ENCODE assay signal across 8 cellular contexts in the genomic region with DNA sequence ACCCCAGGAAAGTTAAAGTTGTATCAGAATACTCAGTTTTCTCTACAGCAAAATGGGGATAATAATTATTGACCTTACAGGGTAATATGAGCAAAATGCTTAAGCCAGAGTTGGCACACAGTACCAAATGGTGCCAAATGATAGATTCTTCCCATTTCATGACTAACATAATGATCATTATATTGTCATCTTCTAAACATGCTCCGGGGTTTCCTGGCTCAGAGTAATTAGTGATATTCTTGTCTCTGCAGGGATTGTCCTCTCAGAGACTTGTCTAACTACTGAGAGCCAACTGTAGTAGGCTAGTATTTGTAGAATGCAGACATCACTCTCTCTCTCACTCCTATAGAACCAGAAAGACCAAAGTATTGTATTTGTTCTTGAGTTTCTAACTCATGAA. TPM values are rescaled to one million over a fixed set of nuclear protein-coding genes. Genes with fewer than 3 reads are reported as not detected.
"Had no signal": no experiment of that assay in that cellular context is flagged by ENCODE, and none has a peak within 500 bp of the region (broad histone marks: within the 10 kb centered on the region; RNA-seq: fewer than 3 reads in every experiment).

No MANE protein-coding gene starts in this region.

- DNase-seq: H9, HCEC 1CT, IMR-90 had no signal

- H2AFZ ChIP-seq: GM23338 had no signal

- ATAC-seq: GM23338, K562 had no signal

- FAIRE-seq: H1, H54, HTR-8/SVneo, K562 had no signal

- H3K4me2 ChIP-seq: GM23338 had no signal

- H3K4me3 ChIP-seq: GM23338, K562 had no signal

RNA-seq across cellular contexts. Expression of a gene that starts 25.2 kb away (rescaled TPM):
- total RNA-seq: IMR-90, K562 had no signal
- polyA plus RNA-seq: IMR-90, K562 had no signal
